ENCODE assay signal across 11 cellular contexts in the genomic region with DNA sequence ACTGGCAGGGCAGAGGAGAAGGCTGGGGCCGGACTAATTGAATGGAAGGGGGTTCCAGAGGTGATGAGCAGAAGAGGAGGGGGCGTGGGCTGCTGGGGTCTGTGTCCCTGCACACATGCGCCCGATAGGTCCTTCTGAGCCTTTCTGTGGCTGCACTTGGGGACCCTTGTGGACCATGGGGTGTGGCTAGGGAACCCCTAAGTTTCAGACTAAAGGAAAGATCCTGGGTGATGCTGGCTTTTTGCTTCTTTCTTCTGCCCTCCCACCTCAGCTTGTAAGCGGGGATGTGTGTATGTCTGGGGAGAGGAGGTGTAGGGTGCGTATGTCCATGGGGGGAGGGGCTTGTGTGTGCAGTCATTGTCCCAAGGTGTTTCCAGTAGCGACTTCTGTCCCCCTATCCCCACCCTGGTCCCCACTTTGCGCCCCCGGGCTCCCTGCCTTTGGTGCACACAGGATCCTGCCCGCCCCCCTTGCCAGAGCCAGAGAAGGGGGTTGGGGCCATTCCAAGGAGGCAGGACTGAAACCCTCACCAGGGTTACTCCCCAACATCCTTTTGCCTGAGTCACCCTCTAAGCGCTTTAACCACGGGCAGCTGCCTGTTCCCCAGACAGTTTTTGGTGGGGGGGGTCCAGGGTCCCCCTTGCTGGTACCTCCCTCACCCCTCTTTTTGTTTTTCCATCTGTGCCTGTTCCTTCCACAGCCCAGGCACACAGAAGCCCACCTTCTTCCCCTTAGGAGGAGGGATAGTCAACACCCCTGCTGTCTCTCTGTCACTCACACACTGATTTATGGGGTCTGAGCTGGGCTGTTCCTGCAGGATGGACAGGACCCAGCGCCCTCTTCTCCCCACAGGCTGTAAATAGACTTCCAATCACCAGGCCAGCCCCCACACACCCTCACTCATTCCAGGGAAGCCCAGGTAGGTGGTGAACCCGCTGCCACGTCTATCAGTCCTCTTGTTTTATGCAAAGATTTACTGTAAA.
DNase-seq lines count a peak whose midpoint lies in the region; ATAC-seq and TF ChIP-seq lines count a peak whose summit lies in the region.
"Had no signal": no experiment of that assay in that cellular context is flagged by ENCODE, and none has a peak within 500 bp of the region (broad histone marks: within the 10 kb centered on the region; RNA-seq: fewer than 3 reads in every experiment).

No MANE protein-coding gene starts in this region.

- POLR2A ChIA-PET in T-cell (lab: Charles Lee) = no interaction called here

- H3K27me3 ChIP-seq in iPS-15b (ENCODE audit: control insufficient read depth, insufficient read depth, low read length) (peaks cover 14% of the 10 kb centered on the region), smooth muscle cell (ENCODE audit: low read depth) (no peaks in the 10 kb centered on the region)

- 41% methylated on average over 15 of the region's 15 CpGs for WGBS in smooth muscle cell (ENCODE audit: low lambda C conversion rate)

- peaks cover 51% of the 10 kb centered on the region for H4K20me1 ChIP-seq in smooth muscle cell (ENCODE audit: low read depth)

- no peak for TF ChIP-seq CTCF in smooth muscle cell (IDR thresholded peaks at IDR 0.05; ENCODE audit: borderline replicate concordance, insufficient read depth, poor library complexity, severe bottlenecking)

- no peaks in the 10 kb centered on the region for H3K36me3 Mint-ChIP-seq in activated naive CD8-positive, alpha-beta T cell
- no peaks in the 10 kb centered on the region for H3K36me3 Mint-ChIP-seq in activated naive CD8-positive, alpha-beta T cell treated with anti-CD3 and anti-CD28 coated beads for 36 hours
- H3K36me3 Mint-ChIP-seq in T-cell = no peaks in the 10 kb centered on the region

- H3K27ac ChIP-seq in smooth muscle cell (ENCODE audit: low read depth) = no peak overlapping the region
- H3K27ac ChIP-seq: coronary artery, neutrophil had no signal

- peaks cover 24% of the 10 kb centered on the region for H3K27me3 Mint-ChIP-seq in activated naive CD8-positive, alpha-beta T cell
- peaks cover 46% of the 10 kb centered on the region for H3K27me3 Mint-ChIP-seq in activated naive CD8-positive, alpha-beta T cell treated with anti-CD3 and anti-CD28 coated beads for 36 hours
- peaks cover 39 to 40% of the 10 kb centered on the region in 2 donors for H3K27me3 Mint-ChIP-seq in T-cell

- H3K27ac Mint-ChIP-seq in activated naive CD8-positive, alpha-beta T cell = no peak overlapping the region
- H3K27ac Mint-ChIP-seq in activated naive CD8-positive, alpha-beta T cell treated with anti-CD3 and anti-CD28 coated beads for 36 hours = no peak overlapping the region
- H3K27ac Mint-ChIP-seq in T-cell = peak overlapping the region in 1 of 2 donors; percentile 66

- no peaks in the 10 kb centered on the region for H3K9me3 ChIP-seq in iPS-15b (ENCODE audit: control insufficient read depth, insufficient read depth, low read length)
- no peaks in the 10 kb centered on the region for H3K9me3 ChIP-seq in smooth muscle cell (replicated peaks; ENCODE audit: low read depth)
- H3K9me3 ChIP-seq: neutrophil had no signal

- H3K9ac ChIP-seq in iPS-15b (ENCODE audit: low read depth, low read length) (peak overlapping the region; percentile 60), smooth muscle cell (ENCODE audit: low read depth) (no peak overlapping the region)

- DNase-seq in activated naive CD8-positive, alpha-beta T cell treated with anti-CD3 and anti-CD28 coated beads for 36 hours = no peak
- DNase-seq in T-cell (no peak), smooth muscle cell (lab: John Stamatoyannopoulos, UW; ENCODE audit: unreplicated experiment) (no peak), hippocampal formation (lab: John Stamatoyannopoulos, UW) (no peak)
- no peak for DNase-seq in stimulated activated CD8-positive, alpha-beta memory T cell treated with anti-CD3 and anti-CD28 coated beads, Interleukin-4, amount 100 ng/mL, for 48 hours
- DNase-seq: NCI-H446 treated with DMSO at 0.1 percent for 48 hours had no signal

- H3K9me3 Mint-ChIP-seq in activated naive CD8-positive, alpha-beta T cell (ENCODE audit: low read depth) = no peaks in the 10 kb centered on the region
- no peaks in the 10 kb centered on the region for H3K9me3 Mint-ChIP-seq in activated naive CD8-positive, alpha-beta T cell treated with anti-CD3 and anti-CD28 coated beads for 36 hours
- no peaks in the 10 kb centered on the region for H3K9me3 Mint-ChIP-seq in T-cell

- no peak for ATAC-seq in T-cell (replicated peaks in 1 of 4)
- ATAC-seq in GM19035 (IDR thresholded peaks at IDR 0.05; ENCODE audit: unreplicated experiment) = no peak

- no peaks in the 10 kb centered on the region for H3F3A ChIP-seq in smooth muscle cell (ENCODE audit: low read depth)

- H3K4me1 ChIP-seq in iPS-15b (ENCODE audit: control insufficient read depth, insufficient read depth, low read length) = peaks cover 6% of the 10 kb centered on the region
- H3K4me1 ChIP-seq in smooth muscle cell (ENCODE audit: low read depth) = peaks cover 18% of the 10 kb centered on the region

- peak overlapping the region; percentile 45 for H3K4me3 ChIP-seq in iPS-15b (ENCODE audit: low read depth, low read length)
- peak overlapping the region; percentile 46 for H3K4me3 ChIP-seq in smooth muscle cell
- H3K4me3 ChIP-seq: coronary artery had no signal

- H2AFZ ChIP-seq in smooth muscle cell (ENCODE audit: low read depth) = no peak overlapping the region

- H3K4me3 Mint-ChIP-seq in activated naive CD8-positive, alpha-beta T cell = peak overlapping the region; percentile 57
- no peak overlapping the region for H3K4me3 Mint-ChIP-seq in activated naive CD8-positive, alpha-beta T cell treated with anti-CD3 and anti-CD28 coated beads for 36 hours
- H3K4me3 Mint-ChIP-seq in T-cell = peak overlapping the region; percentile 43 to 56 (median 44)

- H3K79me2 ChIP-seq in smooth muscle cell (ENCODE audit: low read depth) = no peaks in the 10 kb centered on the region

- CTCF ChIA-PET in T-cell (lab: Charles Lee) = no interaction called here

- peaks cover 9% of the 10 kb centered on the region for H3K4me1 Mint-ChIP-seq in activated naive CD8-positive, alpha-beta T cell (ENCODE audit: low read depth)
- peaks cover 10% of the 10 kb centered on the region for H3K4me1 Mint-ChIP-seq in activated naive CD8-positive, alpha-beta T cell treated with anti-CD3 and anti-CD28 coated beads for 36 hours
- peaks cover 5 to 19% (median 6%) of the 10 kb centered on the region in 3 donors for H3K4me1 Mint-ChIP-seq in T-cell

- H3K4me2 ChIP-seq in smooth muscle cell = peak overlapping the region; percentile 85

- H3K36me3 ChIP-seq in iPS-15b (ENCODE audit: control insufficient read depth, insufficient read depth, low read length) = no peaks in the 10 kb centered on the region
- no peaks in the 10 kb centered on the region for H3K36me3 ChIP-seq in smooth muscle cell (ENCODE audit: low read depth)
- H3K36me3 ChIP-seq: neutrophil had no signal
